ENCODE assay signal across 25 cellular contexts in genomic region chr13:42066542-42066941, GRCh38. TPM values are rescaled to one million over a fixed set of nuclear protein-coding genes. Genes with fewer than 3 reads are reported as not detected.
DNase-seq lines count a peak whose midpoint lies in the region; ATAC-seq, FAIRE-seq and TF ChIP-seq lines count a peak whose summit lies in the region.
"Had no signal": no experiment of that assay in that cellular context is flagged by ENCODE, and none has a peak within 500 bp of the region (broad histone marks: within the 10 kb centered on the region; RNA-seq: fewer than 3 reads in every experiment).

No MANE protein-coding gene starts in this region.

- H3K9me3 ChIP-seq in astrocyte (ENCODE audit: insufficient read depth, low read depth, low read length) = no peaks in the 10 kb centered on the region
- H3K9me3 ChIP-seq: body of pancreas, uterus had no signal

- H3K79me2 ChIP-seq in astrocyte (ENCODE audit: insufficient read depth, low read length) = peaks cover 13% of the 10 kb centered on the region

- peaks cover 18% of the 10 kb centered on the region for H3K36me3 Mint-ChIP-seq in astrocyte (ENCODE audit: low read depth, unreplicated experiment)
- H3K36me3 Mint-ChIP-seq: CD14-positive monocyte had no signal

- H3K36me3 ChIP-seq in astrocyte (ENCODE audit: insufficient read depth, low read length) = no peaks in the 10 kb centered on the region
- H3K36me3 ChIP-seq: uterus, WERI-Rb-1 had no signal

- no peak overlapping the region for H3K4me3 Mint-ChIP-seq in astrocyte (ENCODE audit: unreplicated experiment)
- H3K4me3 Mint-ChIP-seq: CD14-positive monocyte; naive thymus-derived CD8-positive, alpha-beta T cell; T-helper 17 cell had no signal

- H3K9ac ChIP-seq in astrocyte (ENCODE audit: low read length) = peak overlapping the region; percentile 4

- no peaks in the 10 kb centered on the region for H3K27me3 ChIP-seq in astrocyte (ENCODE audit: insufficient read depth, low read length)
- H3K27me3 ChIP-seq: body of pancreas, dorsolateral prefrontal cortex, uterus had no signal

- peaks cover 21% of the 10 kb centered on the region for H3K4me1 ChIP-seq in astrocyte (ENCODE audit: insufficient read depth, low read length)
- H3K4me1 ChIP-seq: body of pancreas, uterus had no signal

- TF ChIP-seq CTCF in astrocyte (IDR thresholded peaks at IDR 0.05; ENCODE audit: insufficient read depth, low read depth, low read length) = no peak
- TF ChIP-seq CTCF in fibroblast of pulmonary artery (IDR thresholded peaks at IDR 0.05; ENCODE audit: low read length, missing control alignments) = no peak

- H3K27ac Mint-ChIP-seq in astrocyte (ENCODE audit: unreplicated experiment) = no peak overlapping the region
- H3K27ac Mint-ChIP-seq: CD14-positive monocyte; naive thymus-derived CD8-positive, alpha-beta T cell; T-helper 17 cell had no signal

- peaks cover 33% of the 10 kb centered on the region for H4K20me1 ChIP-seq in astrocyte (ENCODE audit: insufficient read depth, low read length)

- no peak for FAIRE-seq in astrocyte (lab: Jason Lieb, UNC)

- no peaks in the 10 kb centered on the region for H3K9me3 Mint-ChIP-seq in astrocyte (ENCODE audit: unreplicated experiment)
- H3K9me3 Mint-ChIP-seq: naive thymus-derived CD8-positive, alpha-beta T cell had no signal

- H3K4me2 ChIP-seq in astrocyte (ENCODE audit: low read length) = peak overlapping the region; percentile 17

- H3K4me3 ChIP-seq in astrocyte (ENCODE audit: insufficient read depth, low read depth, low read length) = no peak overlapping the region
- no peak overlapping the region for H3K4me3 ChIP-seq in fibroblast of pulmonary artery (replicated peaks; ENCODE audit: low read depth, low read length)
- H3K4me3 ChIP-seq: body of pancreas, dorsolateral prefrontal cortex, skin epidermis, uterus had no signal

- peak; percentile 54 for DNase-seq in GM04503 (ENCODE audit: low read depth)
- peak; percentile 74 for DNase-seq in astrocyte (ENCODE audit: low read depth)
- DNase-seq in fibroblast of pulmonary artery (ENCODE audit: low read depth) = peak; percentile 80
- DNase-seq in foreskin melanocyte = no peak
- DNase-seq in NCI-H2196 treated with DMSO at 0.1 percent for 48 hours (lab: John Stamatoyannopoulos, UW; ENCODE audit: unreplicated experiment) = no peak
- DNase-seq: activated CD4-positive, alpha-beta T cell treated with anti-CD3 and anti-CD28 coated beads, Interleukin-2, amount 50 U/mL, for 4 hours; activated naive CD4-positive, alpha-beta T cell treated with Interleukin-2 at 50 U/mL for 16 hours; body of pancreas; DMS 273 treated with DMSO at 0.1 percent for 48 hours; dorsolateral prefrontal cortex; H7; islet precursor cell; KG1; naive thymus-derived CD8-positive, alpha-beta T cell; NCI-H1105; NCI-H69; SHP77; stimulated activated CD4-positive, alpha-beta T cell treated with anti-CD3 and anti-CD28 coated beads, Interleukin-4, amount 100 ng/mL, for 24 hours; T-helper 17 cell; uterus; WERI-Rb-1 had no signal

- no peaks in the 10 kb centered on the region for H3K27me3 Mint-ChIP-seq in astrocyte (ENCODE audit: low read depth, unreplicated experiment)
- H3K27me3 Mint-ChIP-seq: naive thymus-derived CD8-positive, alpha-beta T cell; T-helper 17 cell had no signal

- H3K4me1 Mint-ChIP-seq in astrocyte (ENCODE audit: low read depth, unreplicated experiment) = peaks cover 12% of the 10 kb centered on the region

- peak overlapping the region; percentile 65 for H3K27ac ChIP-seq in astrocyte (ENCODE audit: low read depth, low read length)
- H3K27ac ChIP-seq: body of pancreas, dorsolateral prefrontal cortex, skin epidermis, uterus, WERI-Rb-1 had no signal

- ATAC-seq in GM19455 (IDR thresholded peaks at IDR 0.05; ENCODE audit: unreplicated experiment) (no peak), GM21737 (IDR thresholded peaks at IDR 0.05; ENCODE audit: unreplicated experiment) (no peak)
- ATAC-seq: body of pancreas; naive thymus-derived CD8-positive, alpha-beta T cell; T-helper 17 cell had no signal

- H2AFZ ChIP-seq in astrocyte (ENCODE audit: low read depth, low read length) = no peak overlapping the region

RNA-seq across cellular contexts. Expression of gene DGKH, which starts 18.1 kb away (rescaled TPM):
- total RNA-seq in astrocyte = 16.4 and 19.2 TPM in 2 replicates

Comparison
In these comparisons a context has a peak if more than half of its experiments do, and no peak if none do; other contexts are left out.
1. DNase-seq: peak in GM04503 (single experiment), astrocyte (single experiment) and fibroblast of pulmonary artery (single experiment); none in foreskin melanocyte (single experiment) and NCI-H2196 treated with DMSO at 0.1 percent for 48 hours (single experiment).